18 cellular contexts compared by ENCODE assay signal in genomic region chr7:95989301-95989700, GRCh38.
"Had no signal": no experiment of that assay in that cellular context is flagged by ENCODE, and none has a peak within 500 bp of the region (broad histone marks: within the 10 kb centered on the region; RNA-seq: fewer than 3 reads in every experiment).

No MANE protein-coding gene starts in this region.

- H3K9me3 Mint-ChIP-seq: activated CD4-positive, alpha-beta T cell treated with anti-CD3 and anti-CD28 coated beads, Interleukin-2, amount 10 ng/mL, durations not matched to agents 24 days and 14 days; activated naive CD8-positive, alpha-beta T cell treated with anti-CD3 and anti-CD28 coated beads, Interleukin-2, amount 10 ng/mL, durations not matched to agents 7 days and 5 days; T-helper 2 cell treated with Interferon-gamma antibody and Interleukin-4, amounts not matched to agents 5 μg/mL and 100 μg/mL, for 36 hours had no signal

- H3K4me3 ChIP-seq: mucosa of descending colon, smooth muscle cell had no signal

- H3K27ac Mint-ChIP-seq: activated CD4-positive, alpha-beta T cell treated with anti-CD3 and anti-CD28 coated beads, Interleukin-2, amount 10 ng/mL, durations not matched to agents 24 days and 14 days; activated naive CD8-positive, alpha-beta T cell treated with anti-CD3 and anti-CD28 coated beads, Interleukin-2, amount 10 ng/mL, durations not matched to agents 7 days and 5 days; naive thymus-derived CD4-positive, alpha-beta T cell; T-helper 2 cell treated with Interferon-gamma antibody and Interleukin-4, amounts not matched to agents 5 μg/mL and 100 μg/mL, for 36 hours had no signal

- H3K36me3 Mint-ChIP-seq: activated naive CD8-positive, alpha-beta T cell treated with anti-CD3 and anti-CD28 coated beads, Interleukin-2, amount 10 ng/mL, durations not matched to agents 7 days and 5 days; naive thymus-derived CD4-positive, alpha-beta T cell had no signal

- H3K27ac ChIP-seq: foreskin keratinocyte had no signal

- ATAC-seq: foreskin keratinocyte; mucosa of descending colon; naive thymus-derived CD4-positive, alpha-beta T cell; right cardiac atrium; stimulated activated naive CD8-positive, alpha-beta T cell treated with anti-CD3 and anti-CD28 coated beads, Interleukin-15, Interleukin-2, amounts not matched to agents 100 U/mL and 50 U/mL, for 24 hours had no signal

- H3K4me1 ChIP-seq: foreskin keratinocyte had no signal

- H3K27me3 ChIP-seq: foreskin keratinocyte had no signal

- H3K4me2 ChIP-seq: smooth muscle cell had no signal

- H3K27me3 Mint-ChIP-seq: activated CD4-positive, alpha-beta T cell treated with anti-CD3 and anti-CD28 coated beads, Interleukin-2, amount 10 ng/mL, durations not matched to agents 24 days and 14 days had no signal

- DNase-seq: activated CD4-positive, alpha-beta T cell treated with anti-CD3 and anti-CD28 coated beads, Interleukin-2, amount 10 ng/mL, durations not matched to agents 24 days and 14 days; activated CD4-positive, CD25-positive, alpha-beta regulatory T cell; activated CD8-positive, alpha-beta memory T cell treated with anti-CD3 and anti-CD28 coated beads for 24 hours; activated naive CD4-positive, alpha-beta T cell; activated naive CD8-positive, alpha-beta T cell treated with anti-CD3 and anti-CD28 coated beads, Interleukin-2, amount 10 ng/mL, durations not matched to agents 7 days and 5 days; cerebellar nuclear complex; effector CD8-positive, alpha-beta T cell; foreskin keratinocyte; glutamatergic neuron; kidney glomerular epithelial cell; mammary epithelial cell; mucosa of descending colon; naive thymus-derived CD4-positive, alpha-beta T cell; posterior cingulate gyrus; right cardiac atrium; stimulated activated naive CD8-positive, alpha-beta T cell treated with anti-CD3 and anti-CD28 coated beads, Interleukin-15, Interleukin-2, amounts not matched to agents 100 U/mL and 50 U/mL, for 24 hours had no signal

- H3K4me3 Mint-ChIP-seq: activated CD4-positive, alpha-beta T cell treated with anti-CD3 and anti-CD28 coated beads, Interleukin-2, amount 10 ng/mL, durations not matched to agents 24 days and 14 days; activated naive CD8-positive, alpha-beta T cell treated with anti-CD3 and anti-CD28 coated beads, Interleukin-2, amount 10 ng/mL, durations not matched to agents 7 days and 5 days; naive thymus-derived CD4-positive, alpha-beta T cell; T-helper 2 cell treated with Interferon-gamma antibody and Interleukin-4, amounts not matched to agents 5 μg/mL and 100 μg/mL, for 36 hours had no signal

- H3K4me1 Mint-ChIP-seq: activated CD4-positive, alpha-beta T cell treated with anti-CD3 and anti-CD28 coated beads, Interleukin-2, amount 10 ng/mL, durations not matched to agents 24 days and 14 days; naive thymus-derived CD4-positive, alpha-beta T cell had no signal

- H3K9me3 ChIP-seq: mucosa of descending colon had no signal
